1 cellular context compared by ENCODE assay signal in the genomic region with DNA sequence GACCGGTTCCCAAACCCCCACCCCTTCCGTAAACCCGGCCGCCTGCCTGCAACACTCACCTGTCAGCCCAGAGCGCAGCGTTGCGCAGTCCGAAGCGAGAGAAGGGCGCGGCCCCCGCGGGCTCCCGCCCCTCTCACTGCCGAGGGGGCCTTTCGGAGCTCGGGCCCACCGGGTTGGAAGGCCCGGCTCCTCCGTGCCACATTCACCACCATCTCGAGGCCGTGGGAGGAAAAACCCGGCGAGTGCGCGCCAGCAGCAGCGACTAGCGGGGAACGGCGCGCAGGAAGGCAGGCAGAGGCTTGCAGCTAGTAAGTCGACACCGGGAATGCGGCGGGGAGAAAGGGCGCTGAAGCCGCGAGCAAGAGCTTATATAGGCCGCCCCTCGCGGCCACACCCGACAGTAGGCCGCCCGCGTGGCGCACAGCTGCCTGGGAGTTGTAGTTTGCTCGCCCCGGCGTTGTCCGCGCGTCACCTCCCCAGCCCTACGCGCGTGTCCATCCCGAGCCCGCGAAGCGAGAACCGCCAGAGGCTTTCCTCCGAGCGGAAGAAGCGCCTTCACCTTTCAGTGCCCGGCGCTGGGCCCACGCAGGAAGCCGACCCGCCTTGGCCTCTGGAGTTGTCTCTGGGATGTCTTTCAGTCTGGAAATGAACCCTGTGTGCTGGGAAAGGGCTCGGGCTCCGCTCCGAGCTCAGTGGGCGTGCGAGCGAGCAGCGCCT.
TF ChIP-seq lines count a peak whose summit lies in the region.

No MANE protein-coding gene starts in this region.

TF ChIP-seq in HepG2, 621 proteins besides CTCF, POLR2A, EP300 and RAD21 (continued from another document and continues in another):
- TF ChIP-seq ZNF720 (CRISPR knock-in tag; IDR thresholded peaks at IDR 0.05) (no peak), SRF (IDR thresholded peaks at IDR 0.05; ENCODE audit: low read depth, low read length) (no peak), ZNF510 (CRISPR knock-in tag; IDR thresholded peaks at IDR 0.05; ENCODE audit: low read depth) (peak; percentile 97; the same call in 1 of the 2 replicates), NCOA1 (CRISPR knock-in tag; IDR thresholded peaks at IDR 0.05) (peak; percentile 67; the same call in 1 of the 2 replicates), POGZ (CRISPR knock-in tag; IDR thresholded peaks at IDR 0.05) (peak; percentile 65), ZNF350 (CRISPR knock-in tag; IDR thresholded peaks at IDR 0.05; ENCODE audit: borderline replicate concordance, low read depth) (peak; percentile 92; the same call in 1 of the 2 replicates), ZBTB7B (CRISPR knock-in tag; IDR thresholded peaks at IDR 0.05) (no peak), POLR2AphosphoS2 (IDR thresholded peaks at IDR 0.05; ENCODE audit: low read depth, low read length) (peak; percentile 96), SMARCC2 (IDR thresholded peaks at IDR 0.05) (no peak), ZNF619 (CRISPR knock-in tag; IDR thresholded peaks at IDR 0.05) (peak; percentile 84; the same call in 1 of the 2 replicates), JARID2 (CRISPR knock-in tag; IDR thresholded peaks at IDR 0.05; ENCODE audit: insufficient replicate concordance) (no peak), TRIM24 (CRISPR knock-in tag; IDR thresholded peaks at IDR 0.05) (no peak), ZNF788 (CRISPR knock-in tag; IDR thresholded peaks at IDR 0.05; ENCODE audit: borderline replicate concordance) (peak; percentile 93), KLF9 (CRISPR knock-in tag; IDR thresholded peaks at IDR 0.05; ENCODE audit: low read depth) (no peak), ZFP62 (CRISPR knock-in tag; IDR thresholded peaks at IDR 0.05) (no peak), WIZ (CRISPR knock-in tag; IDR thresholded peaks at IDR 0.05) (peak; percentile 88; the same call in 1 of the 2 replicates), PAWR (CRISPR knock-in tag; IDR thresholded peaks at IDR 0.05; ENCODE audit: borderline replicate concordance) (no peak), CBX2 (IDR thresholded peaks at IDR 0.05; ENCODE audit: low read depth, low read length) (no peak), CBX2 (CRISPR knock-in tag; IDR thresholded peaks at IDR 0.05; ENCODE audit: low read depth) (no peak), ZSCAN25 (CRISPR knock-in tag; IDR thresholded peaks at IDR 0.05) (peak; percentile 81; the same call in 1 of the 2 replicates), ZNF431 (CRISPR knock-in tag; IDR thresholded peaks at IDR 0.05; ENCODE audit: borderline replicate concordance, low read depth) (no peak), SIN3A (IDR thresholded peaks at IDR 0.05; ENCODE audit: borderline replicate concordance, low read depth, low read length) (peak; percentile 94; the same call in 1 of the 2 replicates), HDAC1 (CRISPR knock-in tag; IDR thresholded peaks at IDR 0.05) (peak; percentile 75; the same call in 1 of the 2 replicates), ZNF501 (CRISPR knock-in tag; IDR thresholded peaks at IDR 0.05) (peak; percentile 82), NFIC (IDR thresholded peaks at IDR 0.05; ENCODE audit: low read length) (no peak), SP5 (CRISPR knock-in tag; IDR thresholded peaks at IDR 0.05; ENCODE audit: borderline replicate concordance, low read depth) (0 out of 2 replicates have a peak, but pooled peaks have one; percentile 20), SNAPC2 (CRISPR knock-in tag; IDR thresholded peaks at IDR 0.05) (peak; percentile 43; the same call in 1 of the 2 replicates), AGO2 (optimal IDR thresholded peaks at IDR 0.05; ENCODE audit: low read depth, low read length) (peak; percentile 98)
- TF ChIP-seq, protein P1, sequence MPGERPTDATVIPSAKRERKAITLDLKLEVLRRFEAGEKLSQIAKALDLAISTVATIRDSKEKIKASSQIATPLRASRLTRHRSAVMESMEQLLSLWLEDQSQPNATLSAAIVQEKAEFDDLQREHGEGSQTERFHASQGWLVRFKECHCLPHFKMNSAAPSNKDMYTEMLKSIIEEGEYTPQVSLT (CRISPR knock-in tag; IDR thresholded peaks at IDR 0.05; ENCODE audit: borderline replicate concordance, low read depth), result peak; percentile 39; the same call in 1 of the 2 replicates
- TF ChIP-seq, protein P2, sequence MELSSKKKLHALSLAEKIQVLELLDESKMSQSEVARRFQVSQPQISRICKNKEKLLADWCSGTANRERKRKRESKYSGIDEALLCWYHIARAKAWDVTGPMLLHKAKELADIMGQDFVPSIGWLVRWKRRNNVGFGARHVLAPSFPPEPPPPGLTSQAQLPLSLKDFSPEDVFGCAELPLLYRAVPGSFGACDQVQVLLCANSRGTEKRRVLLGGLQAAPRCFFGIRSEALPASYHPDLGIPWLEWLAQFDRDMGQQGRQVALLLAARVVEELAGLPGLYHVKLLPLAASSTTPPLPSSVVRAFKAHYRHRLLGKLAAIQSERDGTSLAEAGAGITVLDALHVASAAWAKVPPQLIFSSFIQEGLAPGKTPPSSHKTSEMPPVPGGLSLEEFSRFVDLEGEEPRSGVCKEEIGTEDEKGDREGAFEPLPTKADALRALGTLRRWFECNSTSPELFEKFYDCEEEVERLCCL (CRISPR knock-in tag; IDR thresholded peaks at IDR 0.05; ENCODE audit: borderline replicate concordance), result no peak
- TF ChIP-seq, protein P3, sequence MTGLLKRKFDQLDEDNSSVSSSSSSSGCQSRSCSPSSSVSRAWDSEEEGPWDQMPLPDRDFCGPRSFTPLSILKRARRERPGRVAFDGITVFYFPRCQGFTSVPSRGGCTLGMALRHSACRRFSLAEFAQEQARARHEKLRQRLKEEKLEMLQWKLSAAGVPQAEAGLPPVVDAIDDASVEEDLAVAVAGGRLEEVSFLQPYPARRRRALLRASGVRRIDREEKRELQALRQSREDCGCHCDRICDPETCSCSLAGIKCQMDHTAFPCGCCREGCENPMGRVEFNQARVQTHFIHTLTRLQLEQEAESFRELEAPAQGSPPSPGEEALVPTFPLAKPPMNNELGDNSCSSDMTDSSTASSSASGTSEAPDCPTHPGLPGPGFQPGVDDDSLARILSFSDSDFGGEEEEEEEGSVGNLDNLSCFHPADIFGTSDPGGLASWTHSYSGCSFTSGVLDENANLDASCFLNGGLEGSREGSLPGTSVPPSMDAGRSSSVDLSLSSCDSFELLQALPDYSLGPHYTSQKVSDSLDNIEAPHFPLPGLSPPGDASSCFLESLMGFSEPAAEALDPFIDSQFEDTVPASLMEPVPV (CRISPR knock-in tag; IDR thresholded peaks at IDR 0.05), result peak; percentile 93
- TF ChIP-seq, protein P4, sequence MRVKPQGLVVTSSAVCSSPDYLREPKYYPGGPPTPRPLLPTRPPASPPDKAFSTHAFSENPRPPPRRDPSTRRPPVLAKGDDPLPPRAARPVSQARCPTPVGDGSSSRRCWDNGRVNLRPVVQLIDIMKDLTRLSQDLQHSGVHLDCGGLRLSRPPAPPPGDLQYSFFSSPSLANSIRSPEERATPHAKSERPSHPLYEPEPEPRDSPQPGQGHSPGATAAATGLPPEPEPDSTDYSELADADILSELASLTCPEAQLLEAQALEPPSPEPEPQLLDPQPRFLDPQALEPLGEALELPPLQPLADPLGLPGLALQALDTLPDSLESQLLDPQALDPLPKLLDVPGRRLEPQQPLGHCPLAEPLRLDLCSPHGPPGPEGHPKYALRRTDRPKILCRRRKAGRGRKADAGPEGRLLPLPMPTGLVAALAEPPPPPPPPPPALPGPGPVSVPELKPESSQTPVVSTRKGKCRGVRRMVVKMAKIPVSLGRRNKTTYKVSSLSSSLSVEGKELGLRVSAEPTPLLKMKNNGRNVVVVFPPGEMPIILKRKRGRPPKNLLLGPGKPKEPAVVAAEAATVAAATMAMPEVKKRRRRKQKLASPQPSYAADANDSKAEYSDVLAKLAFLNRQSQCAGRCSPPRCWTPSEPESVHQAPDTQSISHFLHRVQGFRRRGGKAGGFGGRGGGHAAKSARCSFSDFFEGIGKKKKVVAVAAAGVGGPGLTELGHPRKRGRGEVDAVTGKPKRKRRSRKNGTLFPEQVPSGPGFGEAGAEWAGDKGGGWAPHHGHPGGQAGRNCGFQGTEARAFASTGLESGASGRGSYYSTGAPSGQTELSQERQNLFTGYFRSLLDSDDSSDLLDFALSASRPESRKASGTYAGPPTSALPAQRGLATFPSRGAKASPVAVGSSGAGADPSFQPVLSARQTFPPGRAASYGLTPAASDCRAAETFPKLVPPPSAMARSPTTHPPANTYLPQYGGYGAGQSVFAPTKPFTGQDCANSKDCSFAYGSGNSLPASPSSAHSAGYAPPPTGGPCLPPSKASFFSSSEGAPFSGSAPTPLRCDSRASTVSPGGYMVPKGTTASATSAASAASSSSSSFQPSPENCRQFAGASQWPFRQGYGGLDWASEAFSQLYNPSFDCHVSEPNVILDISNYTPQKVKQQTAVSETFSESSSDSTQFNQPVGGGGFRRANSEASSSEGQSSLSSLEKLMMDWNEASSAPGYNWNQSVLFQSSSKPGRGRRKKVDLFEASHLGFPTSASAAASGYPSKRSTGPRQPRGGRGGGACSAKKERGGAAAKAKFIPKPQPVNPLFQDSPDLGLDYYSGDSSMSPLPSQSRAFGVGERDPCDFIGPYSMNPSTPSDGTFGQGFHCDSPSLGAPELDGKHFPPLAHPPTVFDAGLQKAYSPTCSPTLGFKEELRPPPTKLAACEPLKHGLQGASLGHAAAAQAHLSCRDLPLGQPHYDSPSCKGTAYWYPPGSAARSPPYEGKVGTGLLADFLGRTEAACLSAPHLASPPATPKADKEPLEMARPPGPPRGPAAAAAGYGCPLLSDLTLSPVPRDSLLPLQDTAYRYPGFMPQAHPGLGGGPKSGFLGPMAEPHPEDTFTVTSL (CRISPR knock-in tag; IDR thresholded peaks at IDR 0.05; ENCODE audit: borderline replicate concordance), result peak; percentile 19; the same call in 1 of the 2 replicates
- TF ChIP-seq, protein P5, sequence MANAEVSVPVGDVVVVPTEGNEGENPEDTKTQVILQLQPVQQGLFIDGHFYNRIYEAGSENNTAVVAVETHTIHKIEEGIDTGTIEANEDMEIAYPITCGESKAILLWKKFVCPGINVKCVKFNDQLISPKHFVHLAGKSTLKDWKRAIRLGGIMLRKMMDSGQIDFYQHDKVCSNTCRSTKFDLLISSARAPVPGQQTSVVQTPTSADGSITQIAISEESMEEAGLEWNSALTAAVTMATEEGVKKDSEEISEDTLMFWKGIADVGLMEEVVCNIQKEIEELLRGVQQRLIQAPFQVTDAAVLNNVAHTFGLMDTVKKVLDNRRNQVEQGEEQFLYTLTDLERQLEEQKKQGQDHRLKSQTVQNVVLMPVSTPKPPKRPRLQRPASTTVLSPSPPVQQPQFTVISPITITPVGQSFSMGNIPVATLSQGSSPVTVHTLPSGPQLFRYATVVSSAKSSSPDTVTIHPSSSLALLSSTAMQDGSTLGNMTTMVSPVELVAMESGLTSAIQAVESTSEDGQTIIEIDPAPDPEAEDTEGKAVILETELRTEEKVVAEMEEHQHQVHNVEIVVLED (CRISPR knock-in tag; IDR thresholded peaks at IDR 0.05; ENCODE audit: borderline replicate concordance), result peak; percentile 92
- TF ChIP-seq, protein P6, sequence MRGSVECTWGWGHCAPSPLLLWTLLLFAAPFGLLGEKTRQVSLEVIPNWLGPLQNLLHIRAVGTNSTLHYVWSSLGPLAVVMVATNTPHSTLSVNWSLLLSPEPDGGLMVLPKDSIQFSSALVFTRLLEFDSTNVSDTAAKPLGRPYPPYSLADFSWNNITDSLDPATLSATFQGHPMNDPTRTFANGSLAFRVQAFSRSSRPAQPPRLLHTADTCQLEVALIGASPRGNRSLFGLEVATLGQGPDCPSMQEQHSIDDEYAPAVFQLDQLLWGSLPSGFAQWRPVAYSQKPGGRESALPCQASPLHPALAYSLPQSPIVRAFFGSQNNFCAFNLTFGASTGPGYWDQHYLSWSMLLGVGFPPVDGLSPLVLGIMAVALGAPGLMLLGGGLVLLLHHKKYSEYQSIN (CRISPR knock-in tag; IDR thresholded peaks at IDR 0.05; ENCODE audit: borderline replicate concordance), result no peak
- TF ChIP-seq, protein P7, sequence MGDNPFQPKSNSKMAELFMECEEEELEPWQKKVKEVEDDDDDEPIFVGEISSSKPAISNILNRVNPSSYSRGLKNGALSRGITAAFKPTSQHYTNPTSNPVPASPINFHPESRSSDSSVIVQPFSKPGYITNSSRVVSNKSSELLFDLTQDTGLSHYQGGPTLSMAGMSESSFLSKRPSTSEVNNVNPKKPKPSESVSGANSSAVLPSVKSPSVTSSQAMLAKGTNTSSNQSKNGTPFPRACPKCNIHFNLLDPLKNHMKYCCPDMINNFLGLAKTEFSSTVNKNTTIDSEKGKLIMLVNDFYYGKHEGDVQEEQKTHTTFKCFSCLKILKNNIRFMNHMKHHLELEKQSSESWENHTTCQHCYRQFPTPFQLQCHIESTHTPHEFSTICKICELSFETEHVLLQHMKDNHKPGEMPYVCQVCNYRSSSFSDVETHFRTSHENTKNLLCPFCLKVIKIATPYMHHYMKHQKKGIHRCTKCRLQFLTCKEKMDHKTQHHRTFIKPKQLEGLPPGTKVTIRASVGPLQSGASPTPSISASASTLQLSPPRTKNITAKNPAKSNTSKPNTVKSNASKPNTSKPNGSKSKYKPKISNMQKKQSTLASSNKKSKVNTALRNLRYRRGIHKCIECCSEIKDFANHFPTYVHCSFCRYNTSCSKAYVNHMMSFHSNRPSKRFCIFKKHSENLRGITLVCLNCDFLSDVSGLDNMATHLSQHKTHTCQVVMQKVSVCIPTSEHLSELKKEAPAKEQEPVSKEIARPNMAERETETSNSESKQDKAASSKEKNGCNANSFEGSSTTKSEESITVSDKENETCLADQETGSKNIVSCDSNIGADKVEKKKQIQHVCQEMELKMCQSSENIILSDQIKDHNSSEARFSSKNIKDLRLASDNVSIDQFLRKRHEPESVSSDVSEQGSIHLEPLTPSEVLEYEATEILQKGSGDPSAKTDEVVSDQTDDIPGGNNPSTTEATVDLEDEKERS (CRISPR knock-in tag; IDR thresholded peaks at IDR 0.05), result 0 out of 2 replicates have a peak, but pooled peaks have one; percentile 53
- TF ChIP-seq, protein P8, sequence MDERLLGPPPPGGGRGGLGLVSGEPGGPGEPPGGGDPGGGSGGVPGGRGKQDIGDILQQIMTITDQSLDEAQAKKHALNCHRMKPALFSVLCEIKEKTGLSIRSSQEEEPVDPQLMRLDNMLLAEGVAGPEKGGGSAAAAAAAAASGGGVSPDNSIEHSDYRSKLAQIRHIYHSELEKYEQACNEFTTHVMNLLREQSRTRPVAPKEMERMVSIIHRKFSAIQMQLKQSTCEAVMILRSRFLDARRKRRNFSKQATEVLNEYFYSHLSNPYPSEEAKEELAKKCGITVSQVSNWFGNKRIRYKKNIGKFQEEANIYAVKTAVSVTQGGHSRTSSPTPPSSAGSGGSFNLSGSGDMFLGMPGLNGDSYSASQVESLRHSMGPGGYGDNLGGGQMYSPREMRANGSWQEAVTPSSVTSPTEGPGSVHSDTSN (CRISPR knock-in tag; IDR thresholded peaks at IDR 0.05), result no peak
- TF ChIP-seq, protein P9, sequence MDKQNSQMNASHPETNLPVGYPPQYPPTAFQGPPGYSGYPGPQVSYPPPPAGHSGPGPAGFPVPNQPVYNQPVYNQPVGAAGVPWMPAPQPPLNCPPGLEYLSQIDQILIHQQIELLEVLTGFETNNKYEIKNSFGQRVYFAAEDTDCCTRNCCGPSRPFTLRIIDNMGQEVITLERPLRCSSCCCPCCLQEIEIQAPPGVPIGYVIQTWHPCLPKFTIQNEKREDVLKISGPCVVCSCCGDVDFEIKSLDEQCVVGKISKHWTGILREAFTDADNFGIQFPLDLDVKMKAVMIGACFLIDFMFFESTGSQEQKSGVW (CRISPR knock-in tag; IDR thresholded peaks at IDR 0.05; ENCODE audit: borderline replicate concordance), result 0 out of 2 replicates have a peak, but pooled peaks have one; percentile 74
- TF ChIP-seq, protein P10, sequence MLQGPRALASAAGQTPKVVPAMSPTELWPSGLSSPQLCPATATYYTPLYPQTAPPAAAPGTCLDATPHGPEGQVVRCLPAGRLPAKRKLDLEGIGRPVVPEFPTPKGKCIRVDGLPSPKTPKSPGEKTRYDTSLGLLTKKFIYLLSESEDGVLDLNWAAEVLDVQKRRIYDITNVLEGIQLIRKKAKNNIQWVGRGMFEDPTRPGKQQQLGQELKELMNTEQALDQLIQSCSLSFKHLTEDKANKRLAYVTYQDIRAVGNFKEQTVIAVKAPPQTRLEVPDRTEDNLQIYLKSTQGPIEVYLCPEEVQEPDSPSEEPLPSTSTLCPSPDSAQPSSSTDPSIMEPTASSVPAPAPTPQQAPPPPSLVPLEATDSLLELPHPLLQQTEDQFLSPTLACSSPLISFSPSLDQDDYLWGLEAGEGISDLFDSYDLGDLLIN (CRISPR knock-in tag; IDR thresholded peaks at IDR 0.05; ENCODE audit: borderline replicate concordance), result peak; percentile 94; the same call in 1 of the 2 replicates
